9 cellular contexts compared by ENCODE assay signal in the genomic region with DNA sequence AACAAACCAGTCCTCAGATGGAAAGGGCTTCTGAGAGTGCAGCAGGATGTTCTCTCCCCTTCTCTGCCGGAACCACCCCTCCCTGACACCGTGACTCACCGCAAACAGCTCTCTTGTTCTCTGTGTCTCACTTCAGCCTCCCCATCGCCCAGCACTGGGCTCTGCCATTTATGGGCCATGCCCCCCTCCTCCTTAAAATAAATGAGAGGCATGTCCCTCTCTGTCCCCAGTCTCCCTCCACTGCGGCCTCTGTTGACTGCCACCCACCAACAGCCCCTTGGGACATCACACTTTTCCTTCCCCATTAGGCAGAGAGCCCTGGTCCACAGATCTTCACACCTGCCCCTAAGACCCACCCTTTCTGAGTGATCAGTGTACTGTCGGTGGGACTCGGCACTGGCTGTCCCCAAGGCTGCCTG. TPM values are rescaled to one million over a fixed set of nuclear protein-coding genes. Genes with fewer than 3 reads are reported as not detected.
DNase-seq lines count a peak whose midpoint lies in the region; ATAC-seq and TF ChIP-seq lines count a peak whose summit lies in the region.
"Had no signal": no experiment of that assay in that cellular context is flagged by ENCODE, and none has a peak within 500 bp of the region (broad histone marks: within the 10 kb centered on the region; RNA-seq: fewer than 3 reads in every experiment).

No MANE protein-coding gene starts in this region.

- peaks cover 8% of the 10 kb centered on the region for H3K36me3 Mint-ChIP-seq in activated T-helper 17 cell treated with anti-CD3 and anti-CD28 coated beads, Interleukin-2, amount 50 U/mL, for 72 hours (ENCODE audit: low read depth)

- H3K27ac Mint-ChIP-seq in activated T-helper 17 cell treated with anti-CD3 and anti-CD28 coated beads, Interleukin-2, amount 50 U/mL, for 72 hours: peak overlapping the region; percentile 98

- no peak overlapping the region for H2AFZ ChIP-seq in OCI-LY3 (ENCODE audit: low read depth, low read length)

- peaks cover 34% of the 10 kb centered on the region; the same call in 1 of the 2 replicates for H4K20me1 ChIP-seq in OCI-LY3 (ENCODE audit: insufficient read depth, low read length)

- TF ChIP-seq CTCF in HFF-Myc (IDR thresholded peaks at IDR 0.05; ENCODE audit: low read depth, low read length, missing control alignments): no peak
- TF ChIP-seq CTCF in OCI-LY3 (IDR thresholded peaks at IDR 0.05; ENCODE audit: low read depth, low read length): no peak
- TF ChIP-seq CTCF in right atrium auricular region (IDR thresholded peaks at IDR 0.05): no peak
- no peak for TF ChIP-seq CTCF in BE2C (IDR thresholded peaks at IDR 0.05; ENCODE audit: low read depth, low read length)

- H3K4me2 ChIP-seq in OCI-LY3 (ENCODE audit: low read length): peak overlapping the region; percentile 39

- no peak overlapping the region for H3K9ac ChIP-seq in OCI-LY3 (ENCODE audit: low read length)

- no peak overlapping the region for H3K4me3 ChIP-seq in HFF-Myc (replicated peaks; ENCODE audit: low read depth, low read length)
- peak overlapping the region; percentile 10; the same call in 1 of the 2 replicates for H3K4me3 ChIP-seq in OCI-LY3 (ENCODE audit: low read length)
- H3K4me3 ChIP-seq in right atrium auricular region: no peak overlapping the region
- no peak overlapping the region for H3K4me3 ChIP-seq in BE2C (ENCODE audit: low read depth, low read length)

- DNase-seq in GM03348 (ENCODE audit: low spot score): peak; percentile 48
- DNase-seq in HFF-Myc (ENCODE audit: extremely low read depth, low read depth): peak; percentile 22
- DNase-seq in right atrium auricular region (ENCODE audit: low spot score): peak; percentile 73
- peak; percentile 68 to 69 for DNase-seq in stimulated activated CD4-positive, alpha-beta T cell treated with anti-CD3 and anti-CD28 coated beads, Interleukin-2, amount 100 ng/mL, for 24 hours
- DNase-seq in globus pallidus (ENCODE audit: low spot score): no peak
- no peak for DNase-seq in BE2C

- peak; percentile 94 for ATAC-seq in activated T-helper 17 cell treated with anti-CD3 and anti-CD28 coated beads, Interleukin-2, amount 50 U/mL, for 72 hours (replicated peaks)

- H3K4me1 Mint-ChIP-seq in activated T-helper 17 cell treated with anti-CD3 and anti-CD28 coated beads, Interleukin-2, amount 50 U/mL, for 72 hours: peaks cover 49% of the 10 kb centered on the region

- peak overlapping the region; percentile 90 for H3K4me3 Mint-ChIP-seq in activated T-helper 17 cell treated with anti-CD3 and anti-CD28 coated beads, Interleukin-2, amount 50 U/mL, for 72 hours

- no peaks in the 10 kb centered on the region for H3K9me3 Mint-ChIP-seq in activated T-helper 17 cell treated with anti-CD3 and anti-CD28 coated beads, Interleukin-2, amount 50 U/mL, for 72 hours

- H3K79me2 ChIP-seq in OCI-LY3 (ENCODE audit: low read length): no peaks in the 10 kb centered on the region

- H3K4me1 ChIP-seq in OCI-LY3 (ENCODE audit: low read length) (peaks cover 17% of the 10 kb centered on the region), right atrium auricular region (peaks cover 0 to 46% of the 10 kb centered on the region in 2 donors), BE2C (peaks cover 22% of the 10 kb centered on the region)

- peaks cover 82% of the 10 kb centered on the region for H3K27me3 ChIP-seq in OCI-LY3 (ENCODE audit: low read depth, low read length)
- no peaks in the 10 kb centered on the region for H3K27me3 ChIP-seq in right atrium auricular region
- no peaks in the 10 kb centered on the region for H3K27me3 ChIP-seq in BE2C

- H3K27ac ChIP-seq in OCI-LY3 (ENCODE audit: low read length): no peak overlapping the region
- H3K27ac ChIP-seq in right atrium auricular region: peak overlapping the region in 1 of 2 donors; percentile 35

- H3K9me3 ChIP-seq in OCI-LY3 (ENCODE audit: insufficient read depth, low read length) (no peaks in the 10 kb centered on the region), right atrium auricular region (no peaks in the 10 kb centered on the region), BE2C (no peaks in the 10 kb centered on the region)

- H3K36me3 ChIP-seq in OCI-LY3 (replicated peaks; ENCODE audit: low read depth, low read length) (no peaks in the 10 kb centered on the region), right atrium auricular region (no peaks in the 10 kb centered on the region), BE2C (no peaks in the 10 kb centered on the region)

- H3K27me3 Mint-ChIP-seq in activated T-helper 17 cell treated with anti-CD3 and anti-CD28 coated beads, Interleukin-2, amount 50 U/mL, for 72 hours: no peaks in the 10 kb centered on the region

RNA-seq across cellular contexts. Expression of a gene that starts 6.3 kb away (rescaled TPM):
- 10 to 100 TPM; 16.7 to 21.2 TPM for total RNA-seq in activated T-helper 17 cell treated with anti-CD3 and anti-CD28 coated beads, Interleukin-2, amount 50 U/mL, for 72 hours
- 10 to 100 TPM; 11.2 to 15.1 TPM for total RNA-seq in right atrium auricular region
- polyA plus RNA-seq in BE2C (2012; ENCODE audit: insufficient read depth, insufficient read length, low read depth): 12.8 TPM

RNA-seq across cellular contexts. Expression of a gene that starts 12.3 kb away (rescaled TPM):
- 10 to 100 TPM; 13.7 to 36.9 TPM for total RNA-seq in activated T-helper 17 cell treated with anti-CD3 and anti-CD28 coated beads, Interleukin-2, amount 50 U/mL, for 72 hours
- total RNA-seq in right atrium auricular region: under 1 TPM; 0.08 to 0.44 TPM
- 0.09 TPM for polyA plus RNA-seq in BE2C (2012; ENCODE audit: insufficient read depth, insufficient read length, low read depth)
- total RNA-seq: skeletal muscle tissue had no signal

RNA-seq across cellular contexts. Expression of a gene that starts 43.8 kb away (rescaled TPM):
- 10 to 100 TPM in 1 of 2 donors, 1 to 10 TPM in 1; 6.4 to 16.8 TPM for total RNA-seq in activated T-helper 17 cell treated with anti-CD3 and anti-CD28 coated beads, Interleukin-2, amount 50 U/mL, for 72 hours
- total RNA-seq in right atrium auricular region: 10 to 100 TPM; 15.2 to 34.2 TPM
- polyA plus RNA-seq in BE2C (2012; ENCODE audit: insufficient read depth, insufficient read length, low read depth): 342 TPM

Comparison
In these comparisons a context has a peak if more than half of its experiments do, and no peak if none do; other contexts are left out.
1. DNase-seq: peak in GM03348 (single experiment), HFF-Myc (single experiment), right atrium auricular region (single experiment) and stimulated activated CD4-positive, alpha-beta T cell treated with anti-CD3 and anti-CD28 coated beads, Interleukin-2, amount 100 ng/mL, for 24 hours (2 of 2); none in globus pallidus (single experiment) and BE2C (single experiment).
2. RNA of a gene that starts 12.3 kb away (total RNA-seq): 13.7 to 36.9 TPM in activated T-helper 17 cell treated with anti-CD3 and anti-CD28 coated beads, Interleukin-2, amount 50 U/mL, for 72 hours; 0.08 to 0.44 TPM in right atrium auricular region; every median in the first group is over 10 times any median in the second.